In genomic region chr21:22795091-22795490, GRCh38 we compare ENCODE assay signal across 24 cellular contexts.
"Had no signal": no experiment of that assay in that cellular context is flagged by ENCODE, and none has a peak within 500 bp of the region (broad histone marks: within the 10 kb centered on the region; RNA-seq: fewer than 3 reads in every experiment).

No MANE protein-coding gene starts in this region.

- H3K9me3 ChIP-seq: colonic mucosa, esophagus squamous epithelium, gastroesophageal sphincter, heart right ventricle, left lung, lower lobe of right lung, mucosa of descending colon had no signal

- DNase-seq: colonic mucosa; cortex of kidney; effector CD8-positive, alpha-beta T cell; effector memory CD8-positive, alpha-beta T cell; erythroblast; esophagus squamous epithelium; foreskin fibroblast; foreskin melanocyte; glutamatergic neuron; head of caudate nucleus; heart right ventricle; hippocampal formation; left cardiac atrium; left lung; left ventricle myocardium superior; lower lobe of right lung; mesenchymal stem cell; mucosa of descending colon; naive B cell had no signal

- FAIRE-seq: islet of Langerhans, keratinocyte had no signal

- H3K4me1 ChIP-seq: colonic mucosa, esophagus squamous epithelium, gastroesophageal sphincter, heart right ventricle, left lung, lower lobe of right lung had no signal

- H3K27ac ChIP-seq: colonic mucosa, epithelial cell of prostate, esophagus squamous epithelium, gastroesophageal sphincter, heart right ventricle, left lung, lower lobe of right lung had no signal

- ATAC-seq: effector memory CD8-positive, alpha-beta T cell; esophagus mucosa; gastroesophageal sphincter; heart right ventricle; left cardiac atrium; left lung; left ventricle myocardium superior; lower lobe of right lung; mucosa of descending colon had no signal

- H3K36me3 ChIP-seq: colonic mucosa, esophagus squamous epithelium, gastroesophageal sphincter, heart right ventricle, left lung, lower lobe of right lung had no signal

- H3K27me3 ChIP-seq: colonic mucosa, esophagus squamous epithelium, gastroesophageal sphincter, heart right ventricle, left lung had no signal

- H3K4me3 ChIP-seq: colonic mucosa, esophagus squamous epithelium, gastroesophageal sphincter, heart right ventricle, left lung, lower lobe of right lung, mucosa of descending colon had no signal
